In the genomic region with DNA sequence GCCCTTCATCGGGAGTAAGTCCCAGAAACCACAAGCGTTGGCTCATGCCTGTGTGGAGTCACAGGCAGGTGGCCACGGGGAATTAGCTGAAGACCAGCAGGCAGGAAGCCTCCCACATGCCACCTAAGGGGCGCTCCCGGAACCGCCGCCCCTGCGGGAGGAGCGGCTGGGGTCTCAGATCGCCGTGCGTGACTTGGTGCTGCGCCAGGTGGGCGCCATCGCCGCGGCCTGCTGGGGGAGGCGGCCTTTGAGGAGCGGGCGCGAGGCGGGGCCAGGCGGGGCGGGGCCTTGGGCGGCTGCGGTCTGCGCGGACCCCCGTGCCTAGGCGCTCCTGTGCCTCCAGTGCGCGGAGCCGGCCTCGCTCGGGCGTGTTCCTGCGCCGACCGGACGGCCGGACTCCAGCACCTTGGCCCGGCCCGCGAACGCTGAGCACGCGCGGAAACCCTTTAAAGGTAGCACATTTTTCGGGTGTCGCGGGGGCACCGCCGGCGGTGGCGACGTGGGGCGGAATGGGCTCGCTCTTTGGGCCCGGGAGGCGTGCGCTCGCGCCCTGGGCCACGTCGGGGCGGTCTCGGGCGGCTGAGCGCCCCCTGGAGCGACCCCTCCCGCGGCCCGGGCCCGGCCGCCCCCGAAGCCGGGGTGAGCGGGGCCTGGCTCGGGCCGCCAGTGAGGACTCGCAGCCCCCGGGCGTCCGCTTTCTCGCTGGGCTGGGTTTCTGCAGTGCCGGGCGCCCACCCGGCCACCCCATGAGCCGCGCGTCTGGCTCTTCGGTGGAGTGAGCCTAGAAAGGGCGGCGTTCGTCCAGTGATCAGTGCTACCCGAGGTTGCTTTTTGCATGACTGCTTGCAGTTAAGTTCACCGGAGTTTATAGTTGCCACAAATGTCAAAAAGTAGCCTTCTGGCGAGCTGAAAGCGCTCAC, we compare ENCODE assay signal across 10 cellular contexts. TPM values are rescaled to one million over a fixed set of nuclear protein-coding genes. Genes with fewer than 3 reads are reported as not detected.
DNase-seq lines count a peak whose midpoint lies in the region; ATAC-seq, FAIRE-seq and TF ChIP-seq lines count a peak whose summit lies in the region.
"Had no signal": no experiment of that assay in that cellular context is flagged by ENCODE, and none has a peak within 500 bp of the region (broad histone marks: within the 10 kb centered on the region; RNA-seq: fewer than 3 reads in every experiment).

No MANE protein-coding gene starts in this region.

- no peak for FAIRE-seq in urothelium cell line (lab: Jason Lieb, UNC)
- FAIRE-seq: GM19239 had no signal

- peak overlapping the region; percentile 23 to 37 for H3K4me3 ChIP-seq in tibial artery

- no peak overlapping the region for H3K27ac Mint-ChIP-seq in activated CD4-positive, alpha-beta T cell treated with anti-CD3 and anti-CD28 coated beads for 36 hours
- no peak overlapping the region for H3K27ac Mint-ChIP-seq in activated CD4-positive, alpha-beta T cell treated with anti-CD3 and anti-CD28 coated beads, Interleukin-2, amount 10 ng/mL, durations not matched to agents 7 days and 5 days
- H3K27ac Mint-ChIP-seq in brain (no peak overlapping the region), CD14-positive monocyte (no peak overlapping the region)

- H3K4me3 Mint-ChIP-seq in activated CD4-positive, alpha-beta T cell treated with anti-CD3 and anti-CD28 coated beads for 36 hours = peak overlapping the region; percentile 35
- H3K4me3 Mint-ChIP-seq in activated CD4-positive, alpha-beta T cell treated with anti-CD3 and anti-CD28 coated beads, Interleukin-2, amount 10 ng/mL, durations not matched to agents 7 days and 5 days = no peak overlapping the region
- peak overlapping the region; percentile 65 to 82 (median 77) for H3K4me3 Mint-ChIP-seq in brain
- H3K4me3 Mint-ChIP-seq in CD14-positive monocyte = peak overlapping the region in 1 of 2 donors; percentile 75

- no peaks in the 10 kb centered on the region for H3K36me3 Mint-ChIP-seq in activated CD4-positive, alpha-beta T cell treated with anti-CD3 and anti-CD28 coated beads for 36 hours (ENCODE audit: low read depth)
- H3K36me3 Mint-ChIP-seq in activated CD4-positive, alpha-beta T cell treated with anti-CD3 and anti-CD28 coated beads, Interleukin-2, amount 10 ng/mL, durations not matched to agents 7 days and 5 days (ENCODE audit: low read depth) = no peaks in the 10 kb centered on the region
- H3K36me3 Mint-ChIP-seq in brain (no peaks in the 10 kb centered on the region), CD14-positive monocyte (peaks cover 0 to 2% of the 10 kb centered on the region in 2 donors)

- no peaks in the 10 kb centered on the region for H3K4me1 Mint-ChIP-seq in activated CD4-positive, alpha-beta T cell treated with anti-CD3 and anti-CD28 coated beads for 36 hours
- no peaks in the 10 kb centered on the region for H3K4me1 Mint-ChIP-seq in activated CD4-positive, alpha-beta T cell treated with anti-CD3 and anti-CD28 coated beads, Interleukin-2, amount 10 ng/mL, durations not matched to agents 7 days and 5 days
- peaks cover 6% of the 10 kb centered on the region for H3K4me1 Mint-ChIP-seq in brain
- no peaks in the 10 kb centered on the region for H3K4me1 Mint-ChIP-seq in CD14-positive monocyte

- H3K27ac ChIP-seq in tibial artery = no peak overlapping the region

- peaks cover 42% of the 10 kb centered on the region for H3K27me3 Mint-ChIP-seq in activated CD4-positive, alpha-beta T cell treated with anti-CD3 and anti-CD28 coated beads for 36 hours
- H3K27me3 Mint-ChIP-seq in activated CD4-positive, alpha-beta T cell treated with anti-CD3 and anti-CD28 coated beads, Interleukin-2, amount 10 ng/mL, durations not matched to agents 7 days and 5 days = peaks cover 60% of the 10 kb centered on the region
- peaks cover 83% of the 10 kb centered on the region for H3K27me3 Mint-ChIP-seq in brain
- H3K27me3 Mint-ChIP-seq in CD14-positive monocyte (ENCODE audit: low read depth in 3 of 3) = peaks cover 60 to 77% (median 62%) of the 10 kb centered on the region in 3 donors

- H3K9me3 ChIP-seq in tibial artery = peaks cover 0 to 4% (median 0%) of the 10 kb centered on the region in 3 donors

- H3K9me3 Mint-ChIP-seq in activated CD4-positive, alpha-beta T cell treated with anti-CD3 and anti-CD28 coated beads for 36 hours (ENCODE audit: low read depth) = peaks cover 2% of the 10 kb centered on the region
- no peaks in the 10 kb centered on the region for H3K9me3 Mint-ChIP-seq in activated CD4-positive, alpha-beta T cell treated with anti-CD3 and anti-CD28 coated beads, Interleukin-2, amount 10 ng/mL, durations not matched to agents 7 days and 5 days
- H3K9me3 Mint-ChIP-seq in brain = peaks cover 3 to 30% (median 18%) of the 10 kb centered on the region in 5 experiments
- H3K9me3 Mint-ChIP-seq in CD14-positive monocyte = peaks cover 0 to 14% (median 5%) of the 10 kb centered on the region in 7 donors

- intact Hi-C loops in activated CD4-positive, alpha-beta T cell treated with anti-CD3 and anti-CD28 coated beads for 36 hours (cut with DNase I, micrococcal nuclease) = no loop called here
- intact Hi-C loops in tibial artery (cut with DNase I; ENCODE audit: low total_unique reads) = no loop called here
- intact Hi-C loops in CD14-positive monocyte (cut with micrococcal nuclease) = no loop called here

- ATAC-seq in activated CD4-positive, alpha-beta T cell treated with anti-CD3 and anti-CD28 coated beads for 36 hours = no peak
- peak; percentile 82 for ATAC-seq in left lobe of liver

- H3K36me3 ChIP-seq in tibial artery = no peaks in the 10 kb centered on the region

- TF ChIP-seq CTCF in brain (conservative IDR thresholded peaks at IDR 0.05) (no peak), tibial artery (IDR thresholded peaks at IDR 0.05) (no peak), CD14-positive monocyte (IDR thresholded peaks at IDR 0.05) (no peak)

- DNase-seq in activated CD4-positive, alpha-beta T cell treated with anti-CD3 and anti-CD28 coated beads for 36 hours = no peak
- DNase-seq in activated CD4-positive, alpha-beta T cell treated with anti-CD3 and anti-CD28 coated beads, Interleukin-2, amount 10 ng/mL, durations not matched to agents 7 days and 5 days = no peak
- no peak for DNase-seq in left lobe of liver (ENCODE audit: low spot score)
- DNase-seq in tibial artery = no peak
- DNase-seq in activated CD8-positive, alpha-beta memory T cell treated with anti-CD3 and anti-CD28 coated beads, Interleukin-2, amount 50 U/mL, for 48 hours = no peak
- DNase-seq in CD14-positive monocyte (ENCODE audit: low spot score) = no peak
- DNase-seq in urothelium cell line (ENCODE audit: low spot score) = no peak
- DNase-seq: SIG-M5 had no signal

- POLR2A ChIA-PET in activated CD4-positive, alpha-beta T cell treated with anti-CD3 and anti-CD28 coated beads for 36 hours (lab: Charles Lee) = no interaction called here
- POLR2A ChIA-PET in activated CD4-positive, alpha-beta T cell treated with anti-CD3 and anti-CD28 coated beads, Interleukin-2, amount 10 ng/mL, durations not matched to agents 7 days and 5 days (lab: Charles Lee) = no interaction called here

- H3K4me1 ChIP-seq in tibial artery = peaks cover 0 to 11% (median 9%) of the 10 kb centered on the region in 4 donors

- CTCF ChIA-PET in activated CD4-positive, alpha-beta T cell treated with anti-CD3 and anti-CD28 coated beads for 36 hours (lab: Charles Lee) = no interaction called here
- CTCF ChIA-PET in activated CD4-positive, alpha-beta T cell treated with anti-CD3 and anti-CD28 coated beads, Interleukin-2, amount 10 ng/mL, durations not matched to agents 7 days and 5 days (lab: Charles Lee) = no interaction called here

- H3K27me3 ChIP-seq in tibial artery = peaks cover 0 to 48% of the 10 kb centered on the region in 2 donors

RNA-seq across cellular contexts. Expression of a gene that starts 24.5 kb away (rescaled TPM):
- not detected for total RNA-seq in activated CD4-positive, alpha-beta T cell treated with anti-CD3 and anti-CD28 coated beads for 36 hours
- not detected for total RNA-seq in activated CD4-positive, alpha-beta T cell treated with anti-CD3 and anti-CD28 coated beads, Interleukin-2, amount 10 ng/mL, durations not matched to agents 7 days and 5 days
- polyA plus RNA-seq in brain (ENCODE audit: insufficient read depth, low read depth, low replicate concordance) = not detected
- total RNA-seq in left lobe of liver = 6.5 TPM
- polyA plus RNA-seq in CD14-positive monocyte = not detected

RNA-seq across cellular contexts. Expression of a gene that starts 34.6 kb away (rescaled TPM):
- 10 to 100 TPM; 47.9 to 48.1 TPM for total RNA-seq in activated CD4-positive, alpha-beta T cell treated with anti-CD3 and anti-CD28 coated beads for 36 hours
- total RNA-seq in activated CD4-positive, alpha-beta T cell treated with anti-CD3 and anti-CD28 coated beads, Interleukin-2, amount 10 ng/mL, durations not matched to agents 7 days and 5 days = not detected
- polyA plus RNA-seq in brain (ENCODE audit: insufficient read depth, low read depth, low replicate concordance) (not detected), CD14-positive monocyte (not detected)
- not detected for total RNA-seq in left lobe of liver

Comparison
In these comparisons a context has a peak if more than half of its experiments do, and no peak if none do; other contexts are left out.
1. RNA of a gene that starts 34.6 kb away (total RNA-seq): 47.9 to 48.1 TPM in activated CD4-positive, alpha-beta T cell treated with anti-CD3 and anti-CD28 coated beads for 36 hours; not detected in activated CD4-positive, alpha-beta T cell treated with anti-CD3 and anti-CD28 coated beads, Interleukin-2, amount 10 ng/mL, durations not matched to agents 7 days and 5 days and not detected in left lobe of liver (single experiment); every median in the first group is over 10 times any median in the second.